Comparison of ENCODE assay signal across 27 cellular contexts in genomic region chr16:82895843-82896242, GRCh38.
"Had no signal": no experiment of that assay in that cellular context is flagged by ENCODE, and none has a peak within 500 bp of the region (broad histone marks: within the 10 kb centered on the region; RNA-seq: fewer than 3 reads in every experiment).

No MANE protein-coding gene starts in this region.

- H3K36me3 ChIP-seq: brain microvascular endothelial cell, WERI-Rb-1 had no signal

- H3K4me3 ChIP-seq: coronary artery, dorsolateral prefrontal cortex had no signal

- H3K27ac ChIP-seq: brain microvascular endothelial cell, coronary artery, dorsolateral prefrontal cortex, WERI-Rb-1 had no signal

- DNase-seq: activated B cell treated with CpG ODN at 0.5 μM for 24 hours; activated CD4-positive, alpha-beta T cell treated with anti-CD3 and anti-CD28 coated beads for 48 hours; activated CD4-positive, alpha-beta T cell treated with anti-CD3 and anti-CD28 coated beads, Interleukin-2, amount 50 U/mL, for 1 hour; activated CD4-positive, alpha-beta T cell treated with anti-CD3 and anti-CD28 coated beads, Interleukin-2, amount 50 U/mL, for 48 hours; activated CD8-positive, alpha-beta memory T cell treated with anti-CD3 and anti-CD28 coated beads for 24 hours; activated CD8-positive, alpha-beta T cell treated with anti-CD3 and anti-CD28 coated beads for 36 hours; activated effector memory CD4-positive, alpha-beta T cell treated with Interleukin-2 at 50 U/mL for 16 hours; activated gamma-delta T cell treated with Interleukin-2 at 50 U/mL for 16 hours; activated naive CD4-positive, alpha-beta T cell treated with anti-CD3 and anti-CD28 coated beads, Interleukin-2, amount 50 U/mL, for 16 hours; activated naive CD4-positive, alpha-beta T cell treated with Interleukin-2 at 50 U/mL for 16 hours; activated T-cell treated with anti-CD3 and anti-CD28 coated beads, Interleukin-2, amount 50 U/mL, for 4 hours; amniotic stem cell; anterior cingulate cortex; brain microvascular endothelial cell; dorsolateral prefrontal cortex; effector memory CD4-positive, alpha-beta T cell; endodermal cell; foreskin fibroblast; glutamatergic neuron; T-helper 1 cell; T-helper 17 cell; T1000; WERI-Rb-1 had no signal

- ATAC-seq: activated CD4-positive, CD25-positive, alpha-beta regulatory T cell treated with anti-CD3 and anti-CD28 coated beads, Interleukin-2, amount 50 U/mL, for 24 hours; activated CD8-positive, alpha-beta T cell treated with anti-CD3 and anti-CD28 coated beads for 36 hours; activated T-cell treated with anti-CD3 and anti-CD28 coated beads, Interleukin-2, amount 50 U/mL, for 4 hours; activated T-helper 17 cell treated with anti-CD3 and anti-CD28 coated beads, Interleukin-2, amount 50 U/mL, for 72 hours; esophagus mucosa; T-helper 17 cell had no signal

- H3K27me3 ChIP-seq: brain microvascular endothelial cell, dorsolateral prefrontal cortex had no signal
